Comparison of ENCODE assay signal across 8 cellular contexts in the genomic region with DNA sequence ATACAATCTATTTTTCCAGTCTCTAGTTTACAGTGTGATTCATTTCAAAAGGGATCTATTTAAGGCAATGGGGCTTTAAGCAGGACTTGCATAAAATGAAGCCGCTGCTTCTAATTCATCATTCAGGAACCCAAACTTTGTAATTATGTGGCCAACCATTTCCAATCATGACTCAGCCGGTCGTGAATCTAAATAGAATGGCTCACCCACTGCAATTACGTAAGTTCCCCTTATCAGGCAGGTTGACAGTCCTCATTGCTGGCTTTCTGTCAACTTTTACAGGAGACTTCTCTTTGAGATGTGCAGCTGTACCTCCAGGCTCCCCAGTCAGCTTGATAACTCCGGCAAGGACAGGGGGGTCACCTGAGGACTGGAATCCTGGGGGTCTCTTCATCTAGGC.
A peak's percentile ranks its signal among the peaks of the same experiment; 100 is the strongest.
DNase-seq lines count a peak whose midpoint lies in the region; ATAC-seq and TF ChIP-seq lines count a peak whose summit lies in the region.

No MANE protein-coding gene starts in this region.

- H3K36me3 Mint-ChIP-seq in naive thymus-derived CD4-positive, alpha-beta T cell = no peaks in the 10 kb centered on the region
- H3K36me3 Mint-ChIP-seq in activated T-cell treated with anti-CD3 and anti-CD28 coated beads, Interleukin-2, amount 50 U/mL, for 24 hours (ENCODE audit: low read depth) = no peaks in the 10 kb centered on the region

- WGBS in testis, 2 donors = 51 to 65% methylated on average over 5 of the region's 5 CpGs

- H3K36me3 ChIP-seq in brain microvascular endothelial cell (replicated peaks) = no peaks in the 10 kb centered on the region
- no peaks in the 10 kb centered on the region for H3K36me3 ChIP-seq in naive thymus-derived CD4-positive, alpha-beta T cell (ENCODE audit: control insufficient read depth in 2 of 3, insufficient read depth in 3 of 3, low read length in 3 of 3)
- no peaks in the 10 kb centered on the region for H3K36me3 ChIP-seq in testis (ENCODE audit: low read depth, missing control alignments)

- DNase-seq in GM04504 (ENCODE audit: low read depth) = peak; percentile 81
- peak; percentile 14 for DNase-seq in NCI-H226
- DNase-seq in brain microvascular endothelial cell = peak; percentile 85
- DNase-seq in naive thymus-derived CD4-positive, alpha-beta T cell = no peak
- DNase-seq in stimulated activated CD4-positive, alpha-beta T cell treated with anti-CD3 and anti-CD28 coated beads, Interleukin-12 subunit alpha, Interleukin-12 subunit beta, amount 100 ng/mL, for 4 hours = no peak
- no peak for DNase-seq in activated T-cell treated with anti-CD3 and anti-CD28 coated beads, Interleukin-2, amount 50 U/mL, for 24 hours
- DNase-seq in testis = no peak
- no peak for DNase-seq in stimulated activated CD4-positive, alpha-beta T cell treated with anti-CD3 and anti-CD28 coated beads, Interleukin-4, amount 100 ng/mL, for 4 hours

- intact Hi-C loops in naive thymus-derived CD4-positive, alpha-beta T cell (cut with micrococcal nuclease) = no loop called here
- intact Hi-C loops in testis (cut with DNase I; ENCODE audit: low total_unique reads) = no loop called here

- POLR2A ChIA-PET in naive thymus-derived CD4-positive, alpha-beta T cell (lab: Charles Lee) = no interaction called here

- no peak for TF ChIP-seq CTCF in brain microvascular endothelial cell (IDR thresholded peaks at IDR 0.05; ENCODE audit: low read depth, low read length, missing control alignments)
- TF ChIP-seq CTCF in testis (IDR thresholded peaks at IDR 0.05) = no peak

- no peak overlapping the region for H3K4me3 Mint-ChIP-seq in naive thymus-derived CD4-positive, alpha-beta T cell
- H3K4me3 Mint-ChIP-seq in activated T-cell treated with anti-CD3 and anti-CD28 coated beads, Interleukin-2, amount 50 U/mL, for 24 hours = no peak overlapping the region

- H3K9me3 ChIP-seq in naive thymus-derived CD4-positive, alpha-beta T cell (ENCODE audit: control insufficient read depth in 2 of 3, low read length in 3 of 3) = no peaks in the 10 kb centered on the region
- H3K9me3 ChIP-seq in testis = no peaks in the 10 kb centered on the region

- H3K27ac Mint-ChIP-seq in naive thymus-derived CD4-positive, alpha-beta T cell = no peak overlapping the region
- no peak overlapping the region for H3K27ac Mint-ChIP-seq in activated T-cell treated with anti-CD3 and anti-CD28 coated beads, Interleukin-2, amount 50 U/mL, for 24 hours

- H3K27ac ChIP-seq in brain microvascular endothelial cell = no peak overlapping the region
- H3K27ac ChIP-seq in naive thymus-derived CD4-positive, alpha-beta T cell (ENCODE audit: low read depth, low read length) = no peak overlapping the region
- H3K27ac ChIP-seq in testis = no peak overlapping the region

- TF ChIP-seq POLR2A in testis (IDR thresholded peaks at IDR 0.05) = no peak

- CTCF ChIA-PET in naive thymus-derived CD4-positive, alpha-beta T cell (lab: Charles Lee) = no interaction called here

- in situ Hi-C loops in brain microvascular endothelial cell (cut with HindIII; ENCODE audit: low pct_ligation_motif_present, low sequenced_read_pairs) = no loop called here

- H3K27me3 ChIP-seq in brain microvascular endothelial cell (replicated peaks) (no peaks in the 10 kb centered on the region), testis (no peaks in the 10 kb centered on the region)
- H3K27me3 ChIP-seq in naive thymus-derived CD4-positive, alpha-beta T cell (ENCODE audit: control insufficient read depth in 2 of 2, insufficient read depth in 2 of 2, low read length in 2 of 2) = no peaks in the 10 kb centered on the region

- ATAC-seq in naive thymus-derived CD4-positive, alpha-beta T cell = peak; percentile 57

- peaks cover 2 to 55% (median 34%) of the 10 kb centered on the region in 5 donors for H3K27me3 Mint-ChIP-seq in naive thymus-derived CD4-positive, alpha-beta T cell
- H3K27me3 Mint-ChIP-seq in activated T-cell treated with anti-CD3 and anti-CD28 coated beads, Interleukin-2, amount 50 U/mL, for 24 hours = peaks cover 19% of the 10 kb centered on the region

- H3K4me3 ChIP-seq in brain microvascular endothelial cell (ENCODE audit: low read depth, low read length) = no peak overlapping the region
- no peak overlapping the region for H3K4me3 ChIP-seq in naive thymus-derived CD4-positive, alpha-beta T cell (ENCODE audit: low read length)
- no peak overlapping the region for H3K4me3 ChIP-seq in testis

- H3K9me3 Mint-ChIP-seq in naive thymus-derived CD4-positive, alpha-beta T cell = peaks cover 0 to 2% (median 0%) of the 10 kb centered on the region in 11 donors
- H3K9me3 Mint-ChIP-seq in activated T-cell treated with anti-CD3 and anti-CD28 coated beads, Interleukin-2, amount 50 U/mL, for 24 hours = no peaks in the 10 kb centered on the region

- H3K4me1 ChIP-seq in naive thymus-derived CD4-positive, alpha-beta T cell (ENCODE audit: control insufficient read depth in 2 of 2, insufficient read depth in 2 of 2, low read length in 2 of 2) = no peaks in the 10 kb centered on the region
- no peaks in the 10 kb centered on the region for H3K4me1 ChIP-seq in testis

- H3K4me1 Mint-ChIP-seq in naive thymus-derived CD4-positive, alpha-beta T cell = peaks cover 0 to 6% (median 0%) of the 10 kb centered on the region in 7 donors
- peaks cover 1% of the 10 kb centered on the region for H3K4me1 Mint-ChIP-seq in activated T-cell treated with anti-CD3 and anti-CD28 coated beads, Interleukin-2, amount 50 U/mL, for 24 hours (ENCODE audit: low read depth)

Comparison
In these comparisons a context has a peak if more than half of its experiments do, and no peak if none do; other contexts are left out.
1. DNase-seq: peak in GM04504 (single experiment), NCI-H226 (single experiment) and brain microvascular endothelial cell (single experiment); none in naive thymus-derived CD4-positive, alpha-beta T cell (0 of 9), stimulated activated CD4-positive, alpha-beta T cell treated with anti-CD3 and anti-CD28 coated beads, Interleukin-12 subunit alpha, Interleukin-12 subunit beta, amount 100 ng/mL, for 4 hours (single experiment), activated T-cell treated with anti-CD3 and anti-CD28 coated beads, Interleukin-2, amount 50 U/mL, for 24 hours (single experiment), testis (single experiment) and stimulated activated CD4-positive, alpha-beta T cell treated with anti-CD3 and anti-CD28 coated beads, Interleukin-4, amount 100 ng/mL, for 4 hours (0 of 2).